ENCODE assay signal across 21 cellular contexts in the genomic region with DNA sequence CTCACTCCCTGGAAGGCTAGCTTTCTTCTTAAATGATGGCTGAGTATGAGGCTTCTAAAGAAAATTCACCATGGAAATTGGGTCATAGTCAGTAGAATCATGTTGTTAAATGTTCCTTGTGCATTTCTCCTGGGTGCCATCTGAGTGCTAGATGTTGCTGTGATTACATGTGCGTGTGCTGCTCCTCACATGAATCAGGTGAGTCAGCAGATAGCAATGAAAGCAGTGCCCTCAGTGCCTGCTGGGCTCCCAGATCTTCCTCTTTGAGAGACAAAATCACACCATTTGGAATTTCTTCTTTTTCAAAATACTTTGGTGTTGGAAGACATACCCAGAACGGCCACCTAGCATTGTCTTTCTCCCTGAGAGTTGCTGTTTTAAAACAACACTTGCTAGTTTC.
DNase-seq lines count a peak whose midpoint lies in the region; ATAC-seq, FAIRE-seq and TF ChIP-seq lines count a peak whose summit lies in the region.
"Had no signal": no experiment of that assay in that cellular context is flagged by ENCODE, and none has a peak within 500 bp of the region (broad histone marks: within the 10 kb centered on the region; RNA-seq: fewer than 3 reads in every experiment).

No MANE protein-coding gene starts in this region.

- no peaks in the 10 kb centered on the region for H4K20me1 ChIP-seq in astrocyte (ENCODE audit: insufficient read depth, low read length)

- H3K4me3 Mint-ChIP-seq in astrocyte (ENCODE audit: unreplicated experiment): no peak overlapping the region
- no peak overlapping the region for H3K4me3 Mint-ChIP-seq in stimulated activated effector memory CD8-positive, alpha-beta T cell treated with anti-CD3 and anti-CD28 coated beads, Interleukin-12 subunit alpha, Interleukin-12 subunit beta, amount 100 ng/mL, for 72 hours
- H3K4me3 Mint-ChIP-seq: CD4-positive, CD25-positive, alpha-beta regulatory T cell had no signal

- WGBS in suprapubic skin: 58% methylated on average over 2 of the region's 2 CpGs

- no peak overlapping the region for H3K9ac ChIP-seq in astrocyte (ENCODE audit: low read length)
- H3K9ac ChIP-seq: KMS-11, SK-N-SH had no signal

- H3K36me3 ChIP-seq in astrocyte (ENCODE audit: insufficient read depth, low read length): no peaks in the 10 kb centered on the region
- no peaks in the 10 kb centered on the region for H3K36me3 ChIP-seq in suprapubic skin
- H3K36me3 ChIP-seq: BE2C had no signal

- no peak for TF ChIP-seq CTCF in astrocyte (IDR thresholded peaks at IDR 0.05; ENCODE audit: insufficient read depth, low read depth, low read length)
- no peak for TF ChIP-seq CTCF in suprapubic skin (IDR thresholded peaks at IDR 0.05)

- H3K4me1 ChIP-seq in astrocyte (ENCODE audit: insufficient read depth, low read length): no peaks in the 10 kb centered on the region
- no peaks in the 10 kb centered on the region for H3K4me1 ChIP-seq in suprapubic skin
- H3K4me1 ChIP-seq: BE2C had no signal

- peaks cover 58% of the 10 kb centered on the region for H3K4me1 Mint-ChIP-seq in astrocyte (ENCODE audit: low read depth, unreplicated experiment)
- H3K4me1 Mint-ChIP-seq in stimulated activated effector memory CD8-positive, alpha-beta T cell treated with anti-CD3 and anti-CD28 coated beads, Interleukin-12 subunit alpha, Interleukin-12 subunit beta, amount 100 ng/mL, for 72 hours: no peaks in the 10 kb centered on the region
- H3K4me1 Mint-ChIP-seq: CD4-positive, CD25-positive, alpha-beta regulatory T cell had no signal

- ATAC-seq in GM21717 (IDR thresholded peaks at IDR 0.05; ENCODE audit: unreplicated experiment): no peak
- ATAC-seq in stimulated activated effector memory CD8-positive, alpha-beta T cell treated with anti-CD3 and anti-CD28 coated beads, Interleukin-12 subunit alpha, Interleukin-12 subunit beta, amount 100 ng/mL, for 72 hours: no peak
- ATAC-seq: GM12878 had no signal

- H3K9me3 ChIP-seq in astrocyte (ENCODE audit: insufficient read depth, low read depth, low read length) (peaks cover 11% of the 10 kb centered on the region), suprapubic skin (no peaks in the 10 kb centered on the region)
- H3K9me3 ChIP-seq: BE2C, SK-N-SH had no signal

- no peak for TF ChIP-seq POLR2A in suprapubic skin (IDR thresholded peaks at IDR 0.05)

- peak; percentile 26 for DNase-seq in 8988T
- peak; percentile 24 for DNase-seq in HT1080 (ENCODE audit: low read depth)
- DNase-seq in astrocyte (ENCODE audit: low read depth): no peak
- peak; percentile 71 for DNase-seq in islet precursor cell
- no peak for DNase-seq in NCI-H446 treated with DMSO at 0.1 percent for 48 hours (lab: John Stamatoyannopoulos, UW)
- no peak for DNase-seq in suprapubic skin (ENCODE audit: low spot score in 2 of 2)
- DNase-seq in stimulated activated effector memory CD8-positive, alpha-beta T cell treated with anti-CD3 and anti-CD28 coated beads, Interleukin-12 subunit alpha, Interleukin-12 subunit beta, amount 100 ng/mL, for 72 hours (ENCODE audit: low spot score in 2 of 2): no peak
- DNase-seq: BE2C; CD4-positive, CD25-positive, alpha-beta regulatory T cell; COR-L47; DMS 273 treated with DMSO at 0.1 percent for 48 hours; H7; NCI-H1105; NCI-H2081; NCI-H774; OCI-M1; SHP77 treated with DMSO at 0.1 percent for 48 hours; SK-N-SH had no signal

- no peak for FAIRE-seq in astrocyte (lab: Jason Lieb, UNC)
- FAIRE-seq: GM12878 had no signal

- no peak overlapping the region for H3K4me2 ChIP-seq in astrocyte (ENCODE audit: low read length)
- H3K4me2 ChIP-seq: KMS-11, SK-N-SH had no signal

- TF ChIP-seq EP300 in suprapubic skin (IDR thresholded peaks at IDR 0.05): no peak

- peaks cover 5% of the 10 kb centered on the region for H3K9me3 Mint-ChIP-seq in astrocyte (ENCODE audit: unreplicated experiment)
- H3K9me3 Mint-ChIP-seq in stimulated activated effector memory CD8-positive, alpha-beta T cell treated with anti-CD3 and anti-CD28 coated beads, Interleukin-12 subunit alpha, Interleukin-12 subunit beta, amount 100 ng/mL, for 72 hours: no peaks in the 10 kb centered on the region

- H3K27ac ChIP-seq in astrocyte (ENCODE audit: low read depth, low read length) (no peak overlapping the region), suprapubic skin (no peak overlapping the region)
- H3K27ac ChIP-seq: KMS-11 had no signal

- no peaks in the 10 kb centered on the region for H3K36me3 Mint-ChIP-seq in astrocyte (ENCODE audit: low read depth, unreplicated experiment)
- H3K36me3 Mint-ChIP-seq in stimulated activated effector memory CD8-positive, alpha-beta T cell treated with anti-CD3 and anti-CD28 coated beads, Interleukin-12 subunit alpha, Interleukin-12 subunit beta, amount 100 ng/mL, for 72 hours: no peaks in the 10 kb centered on the region
- H3K36me3 Mint-ChIP-seq: CD4-positive, CD25-positive, alpha-beta regulatory T cell had no signal

- no peak overlapping the region for H3K4me3 ChIP-seq in astrocyte (ENCODE audit: insufficient read depth, low read depth, low read length)
- H3K4me3 ChIP-seq in suprapubic skin: no peak overlapping the region
- H3K4me3 ChIP-seq: GM12878 had no signal

- peak overlapping the region; percentile 84 for H3K27ac Mint-ChIP-seq in astrocyte (ENCODE audit: unreplicated experiment)
- H3K27ac Mint-ChIP-seq in stimulated activated effector memory CD8-positive, alpha-beta T cell treated with anti-CD3 and anti-CD28 coated beads, Interleukin-12 subunit alpha, Interleukin-12 subunit beta, amount 100 ng/mL, for 72 hours: no peak overlapping the region
- H3K27ac Mint-ChIP-seq: CD4-positive, CD25-positive, alpha-beta regulatory T cell had no signal

- H3K27me3 ChIP-seq in astrocyte (ENCODE audit: insufficient read depth, low read length): no peaks in the 10 kb centered on the region
- H3K27me3 ChIP-seq in suprapubic skin: no peaks in the 10 kb centered on the region
- H3K27me3 ChIP-seq: BE2C had no signal

- no peaks in the 10 kb centered on the region for H3K27me3 Mint-ChIP-seq in astrocyte (ENCODE audit: low read depth, unreplicated experiment)

- H3K79me2 ChIP-seq in astrocyte (ENCODE audit: insufficient read depth, low read length): no peaks in the 10 kb centered on the region

- H2AFZ ChIP-seq in astrocyte (ENCODE audit: low read depth, low read length): no peak overlapping the region

Comparison
In these comparisons a context has a peak if more than half of its experiments do, and no peak if none do; other contexts are left out.
1. DNase-seq: peak in 8988T (single experiment), HT1080 (single experiment) and islet precursor cell (single experiment); none in astrocyte (single experiment), NCI-H446 treated with DMSO at 0.1 percent for 48 hours (single experiment), suprapubic skin (0 of 2) and stimulated activated effector memory CD8-positive, alpha-beta T cell treated with anti-CD3 and anti-CD28 coated beads, Interleukin-12 subunit alpha, Interleukin-12 subunit beta, amount 100 ng/mL, for 72 hours (0 of 2).